In the genomic region with DNA sequence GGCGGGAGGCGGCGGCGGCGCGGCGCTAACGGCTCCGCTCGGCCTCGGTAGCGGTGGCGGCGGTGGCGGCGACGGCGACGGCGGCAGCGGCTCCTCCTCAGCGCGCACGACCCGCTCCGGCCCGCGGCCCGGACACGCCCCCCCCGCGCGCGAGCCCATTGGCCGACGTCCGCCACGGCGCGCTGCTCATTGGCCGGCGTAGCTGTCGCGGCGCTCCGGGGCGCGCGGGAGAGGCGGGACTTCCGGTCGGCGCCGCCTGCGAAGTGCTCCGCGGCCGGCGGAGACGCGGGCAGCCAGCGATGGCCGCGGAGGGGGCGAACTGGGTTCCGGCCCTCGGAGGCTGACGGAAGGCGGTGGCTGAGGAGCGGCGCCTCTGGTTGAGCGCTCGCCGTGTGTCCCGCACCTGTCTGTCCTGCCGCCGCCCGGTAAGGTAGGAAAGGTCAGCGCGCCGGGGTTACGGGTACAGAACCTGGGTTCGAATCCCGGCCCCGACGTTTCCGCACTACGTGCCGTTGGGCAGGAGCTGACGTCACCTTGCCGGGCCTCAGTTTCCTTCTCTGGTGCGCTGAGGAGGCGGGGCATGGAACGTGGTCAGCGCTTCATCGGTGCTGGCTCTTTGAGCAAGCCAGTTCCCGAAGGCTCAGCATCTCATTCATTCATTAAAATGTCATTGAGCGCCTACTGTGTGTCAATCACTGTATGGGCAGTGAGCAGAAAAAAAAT, we compare ENCODE assay signal across 1 cellular context.
TF ChIP-seq lines count a peak whose summit lies in the region.

A gene (minus strand): TSS at position 108 of the 723 bp plus-strand sequence. CDS start 13,826 bp downstream, outside the sequence.

TF ChIP-seq in HEK293, 187 proteins besides CTCF, POLR2A, EP300 and RAD21 (continued from another document):
- TF ChIP-seq, protein P1, sequence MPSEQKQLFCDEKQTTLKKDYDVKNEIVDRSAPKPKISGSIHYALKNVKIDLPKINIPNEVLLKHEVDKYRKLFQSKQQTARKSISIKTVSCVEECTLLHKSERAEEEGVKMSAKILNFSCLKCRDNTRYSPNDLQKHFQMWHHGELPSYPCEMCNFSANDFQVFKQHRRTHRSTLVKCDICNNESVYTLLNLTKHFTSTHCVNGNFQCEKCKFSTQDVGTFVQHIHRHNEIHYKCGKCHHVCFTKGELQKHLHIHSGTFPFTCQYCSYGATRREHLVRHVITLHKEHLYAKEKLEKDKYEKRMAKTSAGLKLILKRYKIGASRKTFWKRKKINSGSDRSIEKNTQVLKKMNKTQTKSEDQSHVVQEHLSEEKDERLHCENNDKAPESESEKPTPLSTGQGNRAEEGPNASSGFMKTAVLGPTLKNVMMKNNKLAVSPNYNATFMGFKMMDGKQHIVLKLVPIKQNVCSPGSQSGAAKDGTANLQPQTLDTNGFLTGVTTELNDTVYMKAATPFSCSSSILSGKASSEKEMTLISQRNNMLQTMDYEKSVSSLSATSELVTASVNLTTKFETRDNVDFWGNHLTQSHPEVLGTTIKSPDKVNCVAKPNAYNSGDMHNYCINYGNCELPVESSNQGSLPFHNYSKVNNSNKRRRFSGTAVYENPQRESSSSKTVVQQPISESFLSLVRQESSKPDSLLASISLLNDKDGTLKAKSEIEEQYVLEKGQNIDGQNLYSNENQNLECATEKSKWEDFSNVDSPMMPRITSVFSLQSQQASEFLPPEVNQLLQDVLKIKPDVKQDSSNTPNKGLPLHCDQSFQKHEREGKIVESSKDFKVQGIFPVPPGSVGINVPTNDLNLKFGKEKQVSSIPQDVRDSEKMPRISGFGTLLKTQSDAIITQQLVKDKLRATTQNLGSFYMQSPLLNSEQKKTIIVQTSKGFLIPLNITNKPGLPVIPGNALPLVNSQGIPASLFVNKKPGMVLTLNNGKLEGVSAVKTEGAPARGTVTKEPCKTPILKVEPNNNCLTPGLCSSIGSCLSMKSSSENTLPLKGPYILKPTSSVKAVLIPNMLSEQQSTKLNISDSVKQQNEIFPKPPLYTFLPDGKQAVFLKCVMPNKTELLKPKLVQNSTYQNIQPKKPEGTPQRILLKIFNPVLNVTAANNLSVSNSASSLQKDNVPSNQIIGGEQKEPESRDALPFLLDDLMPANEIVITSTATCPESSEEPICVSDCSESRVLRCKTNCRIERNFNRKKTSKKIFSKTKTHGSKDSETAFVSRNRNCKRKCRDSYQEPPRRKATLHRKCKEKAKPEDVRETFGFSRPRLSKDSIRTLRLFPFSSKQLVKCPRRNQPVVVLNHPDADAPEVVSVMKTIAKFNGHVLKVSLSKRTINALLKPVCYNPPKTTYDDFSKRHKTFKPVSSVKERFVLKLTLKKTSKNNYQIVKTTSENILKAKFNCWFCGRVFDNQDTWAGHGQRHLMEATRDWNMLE (tag by site-specific recombination; conservative IDR thresholded peaks at IDR 0.05; ENCODE audit: low read depth): no peak
- TF ChIP-seq, protein P2, sequence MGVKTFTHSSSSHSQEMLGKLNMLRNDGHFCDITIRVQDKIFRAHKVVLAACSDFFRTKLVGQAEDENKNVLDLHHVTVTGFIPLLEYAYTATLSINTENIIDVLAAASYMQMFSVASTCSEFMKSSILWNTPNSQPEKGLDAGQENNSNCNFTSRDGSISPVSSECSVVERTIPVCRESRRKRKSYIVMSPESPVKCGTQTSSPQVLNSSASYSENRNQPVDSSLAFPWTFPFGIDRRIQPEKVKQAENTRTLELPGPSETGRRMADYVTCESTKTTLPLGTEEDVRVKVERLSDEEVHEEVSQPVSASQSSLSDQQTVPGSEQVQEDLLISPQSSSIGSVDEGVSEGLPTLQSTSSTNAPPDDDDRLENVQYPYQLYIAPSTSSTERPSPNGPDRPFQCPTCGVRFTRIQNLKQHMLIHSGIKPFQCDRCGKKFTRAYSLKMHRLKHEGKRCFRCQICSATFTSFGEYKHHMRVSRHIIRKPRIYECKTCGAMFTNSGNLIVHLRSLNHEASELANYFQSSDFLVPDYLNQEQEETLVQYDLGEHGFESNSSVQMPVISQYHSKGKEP (tag by site-specific recombination; IDR thresholded peaks at IDR 0.05): no peak
- TF ChIP-seq ZXDB (tag by site-specific recombination; IDR thresholded peaks at IDR 0.05) (peak; percentile 69), GFI1B (tag by site-specific recombination; IDR thresholded peaks at IDR 0.05) (no peak), ZNF114 (tag by site-specific recombination; IDR thresholded peaks at IDR 0.05) (no peak), ZNF211 (tag by site-specific recombination; IDR thresholded peaks at IDR 0.05; ENCODE audit: low read depth) (no peak), ZNF335 (tag by site-specific recombination; conservative IDR thresholded peaks at IDR 0.05) (peak; percentile 95), ZFP37 (tag by site-specific recombination; IDR thresholded peaks at IDR 0.05) (no peak), ZNF664 (tag by site-specific recombination; IDR thresholded peaks at IDR 0.05) (no peak), ZNF571 (tag by site-specific recombination; IDR thresholded peaks at IDR 0.05) (no peak), ZFP41 (tag by site-specific recombination; IDR thresholded peaks at IDR 0.05; ENCODE audit: borderline replicate concordance) (no peak)
- TF ChIP-seq, protein P3, sequence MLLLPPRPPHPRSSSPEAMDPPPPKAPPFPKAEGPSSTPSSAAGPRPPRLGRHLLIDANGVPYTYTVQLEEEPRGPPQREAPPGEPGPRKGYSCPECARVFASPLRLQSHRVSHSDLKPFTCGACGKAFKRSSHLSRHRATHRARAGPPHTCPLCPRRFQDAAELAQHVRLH (tag by site-specific recombination; IDR thresholded peaks at IDR 0.05): peak; percentile 91
- TF ChIP-seq, protein P4, sequence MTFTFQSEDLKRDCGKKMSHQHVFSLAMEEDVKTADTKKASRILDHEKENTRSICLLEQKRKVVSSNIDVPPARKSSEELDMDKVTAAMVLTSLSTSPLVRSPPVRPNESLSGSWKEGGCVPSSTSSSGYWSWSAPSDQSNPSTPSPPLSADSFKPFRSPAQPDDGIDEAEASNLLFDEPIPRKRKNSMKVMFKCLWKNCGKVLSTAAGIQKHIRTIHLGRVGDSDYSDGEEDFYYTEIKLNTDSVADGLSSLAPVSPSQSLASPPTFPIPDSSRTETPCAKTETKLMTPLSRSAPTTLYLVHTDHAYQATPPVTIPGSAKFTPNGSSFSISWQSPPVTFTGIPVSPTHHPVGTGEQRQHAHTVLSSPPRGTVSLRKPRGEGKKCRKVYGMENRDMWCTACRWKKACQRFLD (tag by site-specific recombination; IDR thresholded peaks at IDR 0.05): no peak
- TF ChIP-seq, protein P5, sequence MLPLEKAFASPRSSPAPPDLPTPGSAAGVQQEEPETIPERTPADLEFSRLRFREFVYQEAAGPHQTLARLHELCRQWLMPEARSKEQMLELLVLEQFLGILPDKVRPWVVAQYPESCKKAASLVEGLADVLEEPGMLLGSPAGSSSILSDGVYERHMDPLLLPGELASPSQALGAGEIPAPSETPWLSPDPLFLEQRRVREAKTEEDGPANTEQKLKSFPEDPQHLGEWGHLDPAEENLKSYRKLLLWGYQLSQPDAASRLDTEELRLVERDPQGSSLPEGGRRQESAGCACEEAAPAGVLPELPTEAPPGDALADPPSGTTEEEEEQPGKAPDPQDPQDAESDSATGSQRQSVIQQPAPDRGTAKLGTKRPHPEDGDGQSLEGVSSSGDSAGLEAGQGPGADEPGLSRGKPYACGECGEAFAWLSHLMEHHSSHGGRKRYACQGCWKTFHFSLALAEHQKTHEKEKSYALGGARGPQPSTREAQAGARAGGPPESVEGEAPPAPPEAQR (tag by site-specific recombination; IDR thresholded peaks at IDR 0.05): no peak
- TF ChIP-seq, protein P6, sequence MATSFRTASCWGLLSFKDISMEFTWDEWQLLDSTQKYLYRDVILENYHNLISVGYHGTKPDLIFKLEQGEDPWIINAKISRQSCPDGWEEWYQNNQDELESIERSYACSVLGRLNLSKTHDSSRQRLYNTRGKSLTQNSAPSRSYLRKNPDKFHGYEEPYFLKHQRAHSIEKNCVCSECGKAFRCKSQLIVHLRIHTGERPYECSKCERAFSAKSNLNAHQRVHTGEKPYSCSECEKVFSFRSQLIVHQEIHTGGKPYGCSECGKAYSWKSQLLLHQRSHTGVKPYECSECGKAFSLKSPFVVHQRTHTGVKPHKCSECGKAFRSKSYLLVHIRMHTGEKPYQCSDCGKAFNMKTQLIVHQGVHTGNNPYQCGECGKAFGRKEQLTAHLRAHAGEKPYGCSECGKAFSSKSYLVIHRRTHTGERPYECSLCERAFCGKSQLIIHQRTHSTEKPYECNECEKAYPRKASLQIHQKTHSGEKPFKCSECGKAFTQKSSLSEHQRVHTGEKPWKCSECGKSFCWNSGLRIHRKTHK (tag by site-specific recombination; IDR thresholded peaks at IDR 0.05): no peak
